7 cellular contexts compared by ENCODE assay signal in the genomic region with DNA sequence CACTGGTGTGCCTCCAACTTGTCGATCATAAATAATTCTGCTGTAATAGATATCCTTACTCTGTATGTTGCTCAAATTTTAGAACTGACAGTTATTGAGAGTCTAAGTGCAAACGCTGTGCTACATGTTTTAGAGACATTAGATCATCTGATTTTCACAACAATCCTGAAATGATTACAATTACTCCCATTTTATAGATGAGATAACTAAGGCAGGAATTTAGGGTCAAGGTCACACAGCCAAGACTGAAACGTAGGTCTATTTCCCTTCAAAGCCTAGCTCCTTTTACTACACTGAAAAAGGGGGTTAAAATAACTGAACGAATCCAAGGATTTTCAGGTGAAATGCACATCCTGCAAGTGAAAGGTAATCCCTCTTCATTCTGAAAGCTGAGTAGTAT. TPM values are rescaled to one million over a fixed set of nuclear protein-coding genes. Genes with fewer than 3 reads are reported as not detected.
DNase-seq lines count a peak whose midpoint lies in the region; ATAC-seq and TF ChIP-seq lines count a peak whose summit lies in the region.

No MANE protein-coding gene starts in this region.

- TF ChIP-seq CTCF in GM12865 (IDR thresholded peaks at IDR 0.05; ENCODE audit: insufficient read depth, low read depth, low read length, missing control alignments) (no peak), esophagus squamous epithelium (IDR thresholded peaks at IDR 0.05) (no peak), sigmoid colon (IDR thresholded peaks at IDR 0.05) (no peak), upper lobe of left lung (IDR thresholded peaks at IDR 0.05) (no peak)

- TF ChIP-seq EP300 in sigmoid colon (IDR thresholded peaks at IDR 0.05) (no peak), upper lobe of left lung (IDR thresholded peaks at IDR 0.05) (no peak)

- H3K27me3 ChIP-seq in esophagus squamous epithelium: no peaks in the 10 kb centered on the region
- H3K27me3 ChIP-seq in sigmoid colon: no peaks in the 10 kb centered on the region
- no peaks in the 10 kb centered on the region for H3K27me3 ChIP-seq in upper lobe of left lung

- 62 to 65% methylated on average over 4 of the region's 4 CpGs for WGBS in esophagus squamous epithelium, 2 donors
- WGBS in sigmoid colon, 2 donors: 30 to 68% methylated on average over 4 of the region's 4 CpGs
- WGBS in upper lobe of left lung, 2 donors: 72 to 75% methylated on average over 4 of the region's 4 CpGs

- H3K27ac ChIP-seq in esophagus squamous epithelium (peak overlapping the region in 3 of 4 donors; percentile 12 to 99 (median 96)), sigmoid colon (peak overlapping the region; percentile 95 to 99 (median 96)), upper lobe of left lung (peak overlapping the region in 1 of 4 donors; percentile 97)

- H3K9me3 ChIP-seq in esophagus squamous epithelium (no peaks in the 10 kb centered on the region), sigmoid colon (no peaks in the 10 kb centered on the region), upper lobe of left lung (no peaks in the 10 kb centered on the region)

- no peak for TF ChIP-seq POLR2A in esophagus squamous epithelium (IDR thresholded peaks at IDR 0.05)
- no peak for TF ChIP-seq POLR2A in sigmoid colon (IDR thresholded peaks at IDR 0.05)
- TF ChIP-seq POLR2A in upper lobe of left lung (IDR thresholded peaks at IDR 0.05): no peak

- intact Hi-C loops in esophagus squamous epithelium (cut with DNase I) (no loop called here), sigmoid colon (cut with DNase I) (no loop called here)

- peak overlapping the region; percentile 70 for H3K4me3 ChIP-seq in GM12865 (ENCODE audit: low read depth, low read length)
- H3K4me3 ChIP-seq in esophagus squamous epithelium: peak overlapping the region in 3 of 4 donors; percentile 89 to 97 (median 95)
- peak overlapping the region in 1 of 4 donors; percentile 91 for H3K4me3 ChIP-seq in sigmoid colon
- H3K4me3 ChIP-seq in upper lobe of left lung: peak overlapping the region in 1 of 4 donors; percentile 75

- DNase-seq in GM12865 (ENCODE audit: low read depth) (no peak), OCI-M1 (lab: John Stamatoyannopoulos, UW) (peak; percentile 41), esophagus squamous epithelium (lab: John Stamatoyannopoulos, UW) (no peak), sigmoid colon (no peak), ecto neural progenitor cell (ENCODE audit: low spot score) (no peak), nucleus accumbens (lab: John Stamatoyannopoulos, UW) (no peak), upper lobe of left lung (no peak)

- ATAC-seq in upper lobe of left lung (ENCODE audit: low FRiP score in 2 of 2): no peak

- peaks cover 0 to 48% (median 12%) of the 10 kb centered on the region in 3 donors for H3K4me1 ChIP-seq in esophagus squamous epithelium
- H3K4me1 ChIP-seq in sigmoid colon: peaks cover 0 to 36% (median 31%) of the 10 kb centered on the region in 4 donors
- H3K4me1 ChIP-seq in upper lobe of left lung: peaks cover 15 to 38% (median 28%) of the 10 kb centered on the region in 4 donors

- H3K36me3 ChIP-seq in esophagus squamous epithelium: no peaks in the 10 kb centered on the region
- H3K36me3 ChIP-seq in sigmoid colon: no peaks in the 10 kb centered on the region
- H3K36me3 ChIP-seq in upper lobe of left lung: no peaks in the 10 kb centered on the region

RNA-seq across cellular contexts. Expression of gene DCAF6, which starts 2.7 kb away (rescaled TPM):
- total RNA-seq in esophagus squamous epithelium (10 to 100 TPM; 20.1 to 65.8 (median 44.5) TPM), sigmoid colon (100 to 1,000 TPM in 1 of 4 donors, 10 to 100 TPM in 3; 79.6 to 102 (median 86.2) TPM), upper lobe of left lung (100 to 1,000 TPM in 1 of 6 donors, 10 to 100 TPM in 5; 37.5 to 110 (median 55.5) TPM)
- 10 to 100 TPM; 33.6 to 49.0 (median 43.8) TPM for polyA plus RNA-seq in sigmoid colon

RNA-seq across cellular contexts. Expression of gene MPC2, which starts 3.1 kb away (rescaled TPM):
- total RNA-seq in esophagus squamous epithelium (10 to 100 TPM; 13.2 to 62.7 (median 27.4) TPM), sigmoid colon (10 to 100 TPM; 44.4 to 64.2 (median 55.2) TPM), upper lobe of left lung (10 to 100 TPM; 11.5 to 55.6 (median 26.7) TPM)
- 100 to 1,000 TPM; 136 to 252 (median 144) TPM for polyA plus RNA-seq in sigmoid colon

RNA-seq across cellular contexts. Expression of gene ADCY10, which starts 19.8 kb away (rescaled TPM):
- total RNA-seq in esophagus squamous epithelium (not detected), sigmoid colon (under 1 TPM in 3 of 4 donors, not detected in 1; 0.14 to 0.33 (median 0.28) TPM), upper lobe of left lung (under 1 TPM in 4 of 6 donors, not detected in 2; 0.11 to 0.49 (median 0.18) TPM)
- polyA plus RNA-seq in sigmoid colon: under 1 TPM in 2 of 3 donors, not detected in 1; 0.26 to 0.92 TPM
